In genomic region chr1:75440274-75440673, GRCh38 we compare ENCODE assay signal across 17 cellular contexts.
DNase-seq lines count a peak whose midpoint lies in the region; ATAC-seq and TF ChIP-seq lines count a peak whose summit lies in the region.
"Had no signal": no experiment of that assay in that cellular context is flagged by ENCODE, and none has a peak within 500 bp of the region (broad histone marks: within the 10 kb centered on the region; RNA-seq: fewer than 3 reads in every experiment).

No MANE protein-coding gene starts in this region.

- DNase-seq in GM23338 (ENCODE audit: low spot score) (no peak), WTC11 (ENCODE audit: low spot score) (no peak), mesendoderm (peak; percentile 43), midbrain (lab: John Stamatoyannopoulos, UW) (no peak), GM13977 (ENCODE audit: low spot score) (no peak)
- DNase-seq: AML-193; Caco-2; Calu3; CD4-positive, alpha-beta T cell; CD8-positive, alpha-beta T cell; DMS79 treated with DMSO at 0.1 percent for 48 hours; GF-D8 had no signal

- H2BK5ac ChIP-seq in mesendoderm (ENCODE audit: low read length): no peak overlapping the region

- no CpG with 5 or more reads among the region's 2 CpGs for WGBS in mesendoderm (ENCODE audit: extremely low coverage, insufficient coverage, low lambda C conversion rate)

- H3K9me2 ChIP-seq in GM23338 (ENCODE audit: insufficient read depth): no peaks in the 10 kb centered on the region

- no peak overlapping the region for H3K23ac ChIP-seq in mesendoderm (ENCODE audit: low read length)

- H2BK120ac ChIP-seq in mesendoderm (ENCODE audit: low read depth, low read length): no peak overlapping the region

- H2BK15ac ChIP-seq in mesendoderm (replicated peaks; ENCODE audit: low read depth): no peak overlapping the region

- H3K4me3 ChIP-seq in GM23338 (no peak overlapping the region), mesendoderm (ENCODE audit: low read length) (no peak overlapping the region)
- H3K4me3 ChIP-seq: A549; BLaER1 treated with 17β-estradiol and CSF1 and Interleukin-3, amounts not matched to agents 10 nM and 100 nM had no signal

- H3K18ac ChIP-seq in mesendoderm (ENCODE audit: low read length): no peak overlapping the region

- H3K27ac Mint-ChIP-seq in GM23338: no peak overlapping the region
- no peak overlapping the region for H3K27ac Mint-ChIP-seq in WTC11
- H3K27ac Mint-ChIP-seq: B cell; CD4-positive, alpha-beta T cell; CD8-positive, alpha-beta T cell had no signal

- H3K79me1 ChIP-seq in mesendoderm (ENCODE audit: low read length): no peaks in the 10 kb centered on the region

- peak; percentile 31; the same call in 2 of the 3 replicates for ATAC-seq in GM23338
- peak; percentile 38; the same call in 1 of the 2 replicates for ATAC-seq in WTC11
- ATAC-seq: A549; CD8-positive, alpha-beta T cell had no signal

- no peaks in the 10 kb centered on the region for H3K36me3 Mint-ChIP-seq in GM23338 (ENCODE audit: low read depth)
- no peaks in the 10 kb centered on the region for H3K36me3 Mint-ChIP-seq in WTC11
- H3K36me3 Mint-ChIP-seq: CD8-positive, alpha-beta T cell had no signal

- no peak overlapping the region for H2AFZ ChIP-seq in GM23338

- H3F3A ChIP-seq in GM23338 (replicated peaks; ENCODE audit: low read depth): no peaks in the 10 kb centered on the region

- peaks cover 3% of the 10 kb centered on the region; the same call in 2 of the 3 replicates for H3K4me1 Mint-ChIP-seq in GM23338
- H3K4me1 Mint-ChIP-seq in WTC11: peaks cover 5% of the 10 kb centered on the region; the same call in 1 of the 2 replicates
- H3K4me1 Mint-ChIP-seq: B cell had no signal

- H4K20me1 ChIP-seq in GM23338 (replicated peaks; ENCODE audit: insufficient read depth): no peaks in the 10 kb centered on the region
- H4K20me1 ChIP-seq: BLaER1 treated with 17β-estradiol and CSF1 and Interleukin-3, amounts not matched to agents 10 nM and 100 nM had no signal

- no peak overlapping the region for H3K4ac ChIP-seq in mesendoderm (ENCODE audit: low read depth, low read length)

- H2AK5ac ChIP-seq in mesendoderm (ENCODE audit: low read length): no peak overlapping the region

- H3K9me3 Mint-ChIP-seq in GM23338 (no peaks in the 10 kb centered on the region), WTC11 (no peaks in the 10 kb centered on the region)
- H3K9me3 Mint-ChIP-seq: CD4-positive, alpha-beta T cell had no signal

- H3K4me2 ChIP-seq in GM23338: no peak overlapping the region
- no peak overlapping the region for H3K4me2 ChIP-seq in mesendoderm (ENCODE audit: low read length)
- H3K4me2 ChIP-seq: A549; BLaER1 treated with 17β-estradiol and CSF1 and Interleukin-3, amounts not matched to agents 10 nM and 100 nM had no signal

- POLR2A ChIA-PET in WTC11 (lab: Charles Lee): no interaction called here

- CTCF ChIA-PET in WTC11 (lab: Charles Lee): no interaction called here

- H3K36me3 ChIP-seq in GM23338 (ENCODE audit: insufficient read depth) (no peaks in the 10 kb centered on the region), mesendoderm (ENCODE audit: control insufficient read depth, insufficient read depth, low read length) (no peaks in the 10 kb centered on the region)
- H3K36me3 ChIP-seq: BLaER1 treated with 17β-estradiol and CSF1 and Interleukin-3, amounts not matched to agents 10 nM and 100 nM had no signal

- no peak overlapping the region for H3K27ac ChIP-seq in GM23338 (ENCODE audit: low read depth)
- no peak overlapping the region for H3K27ac ChIP-seq in mesendoderm (ENCODE audit: low read depth, low read length)
- H3K27ac ChIP-seq: 22Rv1; A549; BLaER1 treated with 17β-estradiol and CSF1 and Interleukin-3, amounts not matched to agents 10 nM and 100 nM; C4-2B had no signal

- TF ChIP-seq CTCF in GM23338 (conservative IDR thresholded peaks at IDR 0.05; ENCODE audit: low read depth in 2 of 2): no peak
- TF ChIP-seq CTCF in WTC11 (IDR thresholded peaks at IDR 0.05): no peak
- TF ChIP-seq CTCF in GM13977 (IDR thresholded peaks at IDR 0.05; ENCODE audit: extremely low read depth, insufficient read depth, missing control alignments): no peak

- H4K8ac ChIP-seq in mesendoderm (ENCODE audit: low read depth, low read length): no peak overlapping the region

- no peak overlapping the region for H3K56ac ChIP-seq in mesendoderm (ENCODE audit: low read length)

- H3K79me2 ChIP-seq in GM23338 (replicated peaks; ENCODE audit: insufficient read depth) (no peaks in the 10 kb centered on the region), mesendoderm (ENCODE audit: control insufficient read depth, insufficient read depth, low read length) (no peaks in the 10 kb centered on the region)

- H3K27me3 ChIP-seq in GM23338 (ENCODE audit: insufficient read depth) (no peaks in the 10 kb centered on the region), mesendoderm (ENCODE audit: insufficient read depth, low read length, poor library complexity) (no peaks in the 10 kb centered on the region)
- H3K27me3 ChIP-seq: BLaER1 treated with 17β-estradiol and CSF1 and Interleukin-3, amounts not matched to agents 10 nM and 100 nM had no signal

- no peak overlapping the region for H4K5ac ChIP-seq in mesendoderm (ENCODE audit: low read length)

- no peak overlapping the region for H3K9ac ChIP-seq in mesendoderm (ENCODE audit: low read length)
- H3K9ac ChIP-seq: BLaER1 treated with 17β-estradiol and CSF1 and Interleukin-3, amounts not matched to agents 10 nM and 100 nM had no signal

- H3K4me3 Mint-ChIP-seq in GM23338 (no peak overlapping the region), WTC11 (no peak overlapping the region)
- H3K4me3 Mint-ChIP-seq: B cell; CD4-positive, alpha-beta T cell; CD8-positive, alpha-beta T cell had no signal

- in situ Hi-C loops in GM13977 (cut with MboI; ENCODE audit: low pct_unique_long_range_greater_than_20kb, low sequenced_read_pairs, unreplicated experiment): no loop called here

- H3K4me1 ChIP-seq in GM23338 (ENCODE audit: insufficient read depth): no peaks in the 10 kb centered on the region
- no peaks in the 10 kb centered on the region for H3K4me1 ChIP-seq in mesendoderm (ENCODE audit: control insufficient read depth, low read depth, low read length)
- H3K4me1 ChIP-seq: A549, Caco-2 had no signal

- no peaks in the 10 kb centered on the region for H3K27me3 Mint-ChIP-seq in GM23338 (ENCODE audit: insufficient read depth, low read depth, poor library complexity)
- no peaks in the 10 kb centered on the region for H3K27me3 Mint-ChIP-seq in WTC11 (ENCODE audit: low read depth)
- H3K27me3 Mint-ChIP-seq: B cell; CD4-positive, alpha-beta T cell had no signal

TF ChIP-seq in GM23338, 12 proteins besides CTCF, POLR2A, EP300 and RAD21 (continues in another document):
- TF ChIP-seq EZH2phosphoT487 (IDR thresholded peaks at IDR 0.05; ENCODE audit: unreplicated experiment): no peak

TF ChIP-seq in WTC11, 78 proteins besides CTCF, POLR2A, EP300 and RAD21 (continues in another document):
- TF ChIP-seq, protein P1, sequence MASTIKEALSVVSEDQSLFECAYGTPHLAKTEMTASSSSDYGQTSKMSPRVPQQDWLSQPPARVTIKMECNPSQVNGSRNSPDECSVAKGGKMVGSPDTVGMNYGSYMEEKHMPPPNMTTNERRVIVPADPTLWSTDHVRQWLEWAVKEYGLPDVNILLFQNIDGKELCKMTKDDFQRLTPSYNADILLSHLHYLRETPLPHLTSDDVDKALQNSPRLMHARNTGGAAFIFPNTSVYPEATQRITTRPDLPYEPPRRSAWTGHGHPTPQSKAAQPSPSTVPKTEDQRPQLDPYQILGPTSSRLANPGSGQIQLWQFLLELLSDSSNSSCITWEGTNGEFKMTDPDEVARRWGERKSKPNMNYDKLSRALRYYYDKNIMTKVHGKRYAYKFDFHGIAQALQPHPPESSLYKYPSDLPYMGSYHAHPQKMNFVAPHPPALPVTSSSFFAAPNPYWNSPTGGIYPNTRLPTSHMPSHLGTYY (CRISPR knock-in tag; IDR thresholded peaks at IDR 0.05): no peak
- TF ChIP-seq ZNF396 (CRISPR knock-in tag; IDR thresholded peaks at IDR 0.05; ENCODE audit: borderline replicate concordance): no peak
- TF ChIP-seq AFF4 (CRISPR knock-in tag; IDR thresholded peaks at IDR 0.05; ENCODE audit: borderline replicate concordance): no peak
- no peak for TF ChIP-seq ZNF671 (CRISPR knock-in tag; IDR thresholded peaks at IDR 0.05)
- no peak for TF ChIP-seq CDX4 (CRISPR knock-in tag; IDR thresholded peaks at IDR 0.05; ENCODE audit: borderline replicate concordance)
- no peak for TF ChIP-seq ZNF416 (CRISPR knock-in tag; IDR thresholded peaks at IDR 0.05)
- TF ChIP-seq ATF3 (CRISPR knock-in tag; conservative IDR thresholded peaks at IDR 0.05): no peak
